8 cellular contexts compared by ENCODE assay signal in genomic region chr4:40056722-40057539, GRCh38. TPM values are rescaled to one million over a fixed set of nuclear protein-coding genes. Genes with fewer than 3 reads are reported as not detected.
DNase-seq lines count a peak whose midpoint lies in the region; ATAC-seq, FAIRE-seq and TF ChIP-seq lines count a peak whose summit lies in the region.

N4BP2 (plus strand) TSS chr4:40056850; CDS start chr4:40097341, 40,491 bp downstream.

- no peaks in the 10 kb centered on the region for H3K27me3 ChIP-seq in HepG2 (ENCODE audit: control insufficient read depth in 1 of 2, insufficient read depth in 2 of 2, low read length in 2 of 2)

- H3K9me3 ChIP-seq in HepG2 (ENCODE audit: low read length) = no peaks in the 10 kb centered on the region

- H3K4me3 ChIP-seq in coronary artery = peak within 1 kb of the TSS; percentile 80
- peak within 1 kb of the TSS; percentile 74 to 86 (median 84) for H3K4me3 ChIP-seq in HepG2 (replicated peaks in 1 of 3; ENCODE audit: insufficient read depth in 1 of 3, low read depth in 2 of 3, low read length in 3 of 3)

- peak within 1 kb of the TSS; percentile 99 for H3K27ac Mint-ChIP-seq in activated CD4-positive, alpha-beta T cell treated with anti-CD3 and anti-CD28 coated beads, Interleukin-2, amount 10 ng/mL, durations not matched to agents 24 days and 14 days

- H3K36me3 Mint-ChIP-seq in activated CD4-positive, alpha-beta T cell treated with anti-CD3 and anti-CD28 coated beads, Interleukin-2, amount 10 ng/mL, durations not matched to agents 24 days and 14 days (ENCODE audit: low read depth) = peaks cover 7% of the 10 kb centered on the region

- BruUV-seq in HepG2 (replicated peaks; lab: Mats Ljungman, UMichigan) = no TSS peak

- H3K27me3 Mint-ChIP-seq in activated CD4-positive, alpha-beta T cell treated with anti-CD3 and anti-CD28 coated beads, Interleukin-2, amount 10 ng/mL, durations not matched to agents 24 days and 14 days = peaks cover 3% of the 10 kb centered on the region

- TF ChIP-seq CTCF in coronary artery (IDR thresholded peaks at IDR 0.05) = peak; percentile 65
- peak; percentile 84 for TF ChIP-seq CTCF in HepG2 (CRISPR knock-in tag; IDR thresholded peaks at IDR 0.05)

- POLR2A ChIA-PET in HepG2 (lab: Yijun Ruan, JAX) = interaction anchor here (0.6 to 1.9 kb wide), 13 partner anchors 9 to 530 kb away, joined by 3 to 17 read pairs (median 3); partner anchors contain the start of genes UBE2K and UGDH

- in situ Hi-C loops in HepG2 (cut with HindIII; ENCODE audit: extremely low pct_ligation_motif_present, low pct_unique_long_range_greater_than_20kb) = loop anchor here (10.0 kb wide), 1 partner anchor 258 kb away; no protein-coding TSS in a partner anchor

- no peaks in the 10 kb centered on the region; the same call in 1 of the 2 replicates for H4K20me1 ChIP-seq in HepG2 (ENCODE audit: insufficient read depth, low read length)

- peak; percentile 90 for TF ChIP-seq RAD21 in HepG2 (CRISPR knock-in tag; IDR thresholded peaks at IDR 0.05)

- TF ChIP-seq EP300 in HepG2 (IDR thresholded peaks at IDR 0.05; ENCODE audit: low read depth in 2 of 2, low read length in 2 of 2) = peak; percentile 13 to 71; a peak in 1 of 4 replicates
- TF ChIP-seq EP300 in HepG2 (CRISPR knock-in tag; IDR thresholded peaks at IDR 0.05; ENCODE audit: borderline replicate concordance) = no peak

- CTCF ChIA-PET in HepG2 (lab: Yijun Ruan, JAX; ENCODE audit: low intra/inter-chr PET ratio, low total read pairs) = interaction anchor here (0.7 to 1.0 kb wide), 2 partner anchors 11 to 252 kb away, joined by 3 read pairs; no protein-coding TSS in a partner anchor

- H3K4me3 Mint-ChIP-seq in activated CD4-positive, alpha-beta T cell treated with anti-CD3 and anti-CD28 coated beads, Interleukin-2, amount 10 ng/mL, durations not matched to agents 24 days and 14 days = peak within 1 kb of the TSS; percentile 91

- WGBS in HepG2 (ENCODE audit: low lambda C conversion rate) = 3% methylated on average over 6 of the region's 95 CpGs

- peak; percentile 69 for ATAC-seq in GM19035 (IDR thresholded peaks at IDR 0.05; ENCODE audit: unreplicated experiment)
- ATAC-seq in HG03378 (IDR thresholded peaks at IDR 0.05; ENCODE audit: unreplicated experiment) = peak; percentile 17
- peak; percentile 81 for ATAC-seq in HepG2

- peak within 1 kb of the TSS; percentile 73 for H3K4me2 ChIP-seq in HepG2 (ENCODE audit: low read depth, low read length)

- H3K4me1 ChIP-seq in HepG2 (ENCODE audit: insufficient read depth, low read length) = peaks cover 31% of the 10 kb centered on the region

- H3K4me1 Mint-ChIP-seq in activated CD4-positive, alpha-beta T cell treated with anti-CD3 and anti-CD28 coated beads, Interleukin-2, amount 10 ng/mL, durations not matched to agents 24 days and 14 days = peaks cover 30% of the 10 kb centered on the region

- no peak for FAIRE-seq in HepG2 (lab: Jason Lieb, UNC)

- H2AFZ ChIP-seq in HepG2 (ENCODE audit: low read length) = peak within 1 kb of the TSS; percentile 32

- peak within 1 kb of the TSS; percentile 93 for H3K9ac ChIP-seq in HepG2 (ENCODE audit: insufficient read depth, low read depth, low read length)

- peaks cover 25% of the 10 kb centered on the region for H3K79me2 ChIP-seq in HepG2 (ENCODE audit: insufficient read depth, low read length)

- no peaks in the 10 kb centered on the region; a peak in 1 of 5 replicates for H3K36me3 ChIP-seq in HepG2 (replicated peaks in 1 of 2; ENCODE audit: control insufficient read depth in 1 of 2, insufficient read depth in 2 of 2, low read length in 2 of 2)

- no peaks in the 10 kb centered on the region for H3K9me3 Mint-ChIP-seq in activated CD4-positive, alpha-beta T cell treated with anti-CD3 and anti-CD28 coated beads, Interleukin-2, amount 10 ng/mL, durations not matched to agents 24 days and 14 days

- H3K27ac ChIP-seq in coronary artery = peak within 1 kb of the TSS; percentile 96 to 98
- H3K27ac ChIP-seq in HepG2 (ENCODE audit: extremely low read length, insufficient read depth, low read length) = peak within 1 kb of the TSS; percentile 99

- peak; percentile 60 to 64 for TF ChIP-seq POLR2A in HepG2 (IDR thresholded peaks at IDR 0.05; ENCODE audit: insufficient read depth in 1 of 2, low read depth in 2 of 2, low read length in 2 of 2)

- DNase-seq in AG20443 (ENCODE audit: low spot score) (peak; percentile 93), NCI-H510A (lab: John Stamatoyannopoulos, UW) (peak; percentile 55), coronary artery (ENCODE audit: low spot score) (peak; percentile 87), HepG2 (ENCODE audit: low spot score) (peak; percentile 84)
- peak; percentile 92 for DNase-seq in activated CD4-positive, alpha-beta T cell treated with anti-CD3 and anti-CD28 coated beads, Interleukin-2, amount 10 ng/mL, durations not matched to agents 24 days and 14 days
- peak; percentile 79 for DNase-seq in stimulated activated CD4-positive, alpha-beta T cell treated with anti-CD3 and anti-CD28 coated beads, Interleukin-4, amount 100 ng/mL, for 1 hour

- intact Hi-C loops in activated CD4-positive, alpha-beta T cell treated with anti-CD3 and anti-CD28 coated beads, Interleukin-2, amount 10 ng/mL, durations not matched to agents 24 days and 14 days (cut with micrococcal nuclease) = loop anchor here (1.0 to 10.0 kb wide), 9 partner anchors 65 to 705 kb away; partner anchors contain the start of genes PDS5A, SMIM14 and UGDH
- intact Hi-C loops in HepG2 (cut with micrococcal nuclease; ENCODE audit: unreplicated experiment) = loop anchor here (1.0 to 5.0 kb wide), 3 partner anchors 79 to 590 kb away; no protein-coding TSS in a partner anchor

TF ChIP-seq in HepG2, 621 proteins besides CTCF, POLR2A, EP300 and RAD21 (continues in another document):
- TF ChIP-seq ZNF747 (CRISPR knock-in tag; IDR thresholded peaks at IDR 0.05; ENCODE audit: borderline replicate concordance) = no peak; the same call in 1 of the 2 replicates
- no peak for TF ChIP-seq HNRNPL (IDR thresholded peaks at IDR 0.05; ENCODE audit: low read depth, low read length)
- TF ChIP-seq ZNF550 (CRISPR knock-in tag; IDR thresholded peaks at IDR 0.05; ENCODE audit: borderline replicate concordance) = no peak
- TF ChIP-seq ATF6 (CRISPR knock-in tag; conservative IDR thresholded peaks at IDR 0.05) = no peak
- TF ChIP-seq ZSCAN22 (CRISPR knock-in tag; IDR thresholded peaks at IDR 0.05) = no peak
- 0 out of 2 replicates have a peak, but pooled peaks have one; percentile 66 for TF ChIP-seq ZNF101 (CRISPR knock-in tag; IDR thresholded peaks at IDR 0.05; ENCODE audit: borderline replicate concordance, low read depth)
- TF ChIP-seq SETDB1 (CRISPR knock-in tag; IDR thresholded peaks at IDR 0.05; ENCODE audit: borderline replicate concordance) = no peak
- no peak for TF ChIP-seq PITX1 (CRISPR knock-in tag; IDR thresholded peaks at IDR 0.05)
- no peak for TF ChIP-seq PLRG1 (conservative IDR thresholded peaks at IDR 0.05)
- TF ChIP-seq ZNF629 (CRISPR knock-in tag; conservative IDR thresholded peaks at IDR 0.05) = no peak
- TF ChIP-seq ZNF678 (CRISPR knock-in tag; IDR thresholded peaks at IDR 0.05) = peak; percentile 67
- no peak for TF ChIP-seq KLF9 (CRISPR knock-in tag; IDR thresholded peaks at IDR 0.05; ENCODE audit: low read depth)

RNA-seq across cellular contexts. Expression of gene N4BP2, which starts in this region (rescaled TPM):
- total RNA-seq in activated CD4-positive, alpha-beta T cell treated with anti-CD3 and anti-CD28 coated beads, Interleukin-2, amount 10 ng/mL, durations not matched to agents 24 days and 14 days = 24.5 and 24.7 TPM in 2 replicates
- total RNA-seq in HepG2 (2016; rRNA removed; fragmentation: Illumina TruSeq; extraction: Trizol) = 12.9 and 22.8 TPM in 2 replicates
- total RNA-seq in HepG2 (2016; cell fraction: cytosol; rRNA removed; fragmentation: Illumina TruSeq; extraction: Trizol; ENCODE audit: low read depth) = 3.1 TPM in 2 replicates
- 11.9 and 22.9 TPM in 2 replicates for total RNA-seq in HepG2 (2016; cell fraction: insoluble cytoplasmic fraction; rRNA removed; fragmentation: Illumina TruSeq; extraction: Trizol)
- total RNA-seq in HepG2 (2016; cell fraction: membrane; rRNA removed; fragmentation: Illumina TruSeq; extraction: Trizol) = 6.3 and 7.0 TPM in 2 replicates
- 15.9 and 18.7 TPM in 2 replicates for total RNA-seq in HepG2 (2016; cell fraction: nucleus; rRNA removed; fragmentation: Illumina TruSeq; extraction: Trizol)
- polyA plus RNA-seq in HepG2 (2011; rRNA removed) = 4.1 and 5.6 TPM in 2 replicates
- polyA plus RNA-seq in HepG2 (2011; cell fraction: cytosol; rRNA removed) = 1.6 and 2.5 TPM in 2 replicates
- polyA plus RNA-seq in HepG2 (2011; cell fraction: nucleus; rRNA removed) = 3.7 and 5.2 TPM in 2 replicates
- 6.2 and 7.5 TPM in 2 replicates for polyA plus RNA-seq in HepG2 (2012)
- 0.15 and 0.18 TPM in 2 replicates for polyA plus RNA-seq in HepG2 (2016; cell fraction: cytosol; fragmentation: Illumina TruSeq; extraction: Trizol; ENCODE audit: low read depth)
- 7.0 and 8.1 TPM in 2 replicates for polyA plus RNA-seq in HepG2 (2016; cell fraction: insoluble cytoplasmic fraction; fragmentation: Illumina TruSeq; extraction: Trizol; ENCODE audit: low read depth)
- 0.54 and 0.70 TPM in 2 replicates for polyA plus RNA-seq in HepG2 (2016; cell fraction: membrane; fragmentation: Illumina TruSeq; extraction: Trizol; ENCODE audit: low read depth)
- polyA plus RNA-seq in HepG2 (2016; cell fraction: nucleus; fragmentation: Illumina TruSeq; extraction: Trizol; ENCODE audit: insufficient read depth, low read depth) = 10.3 and 11.2 TPM in 2 replicates
- polyA minus RNA-seq in HepG2 (2011; rRNA and poly(A)+ RNA removed; ENCODE audit: low replicate concordance) = 3.3 and 6.7 TPM in 2 replicates
- 11.8 and 15.6 TPM in 2 replicates for polyA minus RNA-seq in HepG2 (2011; cell fraction: cytosol; rRNA and poly(A)+ RNA removed)
- 34.8 and 39.8 TPM in 2 replicates for polyA minus RNA-seq in HepG2 (2011; cell fraction: nucleus; rRNA and poly(A)+ RNA removed)

Comparison
In these comparisons a context has a peak if more than half of its experiments do, and no peak if none do; other contexts are left out.
1. Peak in every context shown above with its lines: DNase-seq, ATAC-seq, H3K4me3 ChIP-seq and H3K27ac ChIP-seq.
2. ATAC-seq: peak in every context shown above with its lines; median percentile 81 in HepG2; 69 in GM19035; 17 in HG03378.